27 cellular contexts compared by ENCODE assay signal in genomic region chr19:9947441-9947840, GRCh38.
"Had no signal": no experiment of that assay in that cellular context is flagged by ENCODE, and none has a peak within 500 bp of the region (broad histone marks: within the 10 kb centered on the region; RNA-seq: fewer than 3 reads in every experiment).

No MANE protein-coding gene starts in this region.

- H3K36me3 Mint-ChIP-seq: activated naive CD4-positive, alpha-beta T cell treated with anti-CD3 and anti-CD28 coated beads, Interleukin-2, amount 10 ng/mL, durations not matched to agents 7 days and 5 days; activated naive CD8-positive, alpha-beta T cell treated with anti-CD3 and anti-CD28 coated beads, Interleukin-2, amount 10 ng/mL, durations not matched to agents 7 days and 5 days; stimulated activated naive B cell treated with anti-CD40 and anti-IgM and Interleukin-4, amounts not matched to agents 10 μg/mL and 1 μg/mL and 100 μg/mL, for 72 hours had no signal

- H3K36me3 ChIP-seq: breast epithelium, gastroesophageal sphincter, transverse colon, WERI-Rb-1 had no signal

- H3K9me3 Mint-ChIP-seq: activated naive CD8-positive, alpha-beta T cell treated with anti-CD3 and anti-CD28 coated beads, Interleukin-2, amount 10 ng/mL, durations not matched to agents 7 days and 5 days had no signal

- H3K4me3 ChIP-seq: breast epithelium, gastroesophageal sphincter, lung, mucosa of descending colon, psoas muscle, testis, transverse colon had no signal

- H3K4me1 Mint-ChIP-seq: activated naive CD4-positive, alpha-beta T cell treated with anti-CD3 and anti-CD28 coated beads, Interleukin-2, amount 10 ng/mL, durations not matched to agents 7 days and 5 days had no signal

- H3K27ac ChIP-seq: gastroesophageal sphincter, parathyroid adenoma, psoas muscle, testis, transverse colon, WERI-Rb-1 had no signal

- H3K4me3 Mint-ChIP-seq: activated naive CD4-positive, alpha-beta T cell treated with anti-CD3 and anti-CD28 coated beads, Interleukin-2, amount 10 ng/mL, durations not matched to agents 7 days and 5 days; activated naive CD8-positive, alpha-beta T cell treated with anti-CD3 and anti-CD28 coated beads, Interleukin-2, amount 10 ng/mL, durations not matched to agents 7 days and 5 days; central memory CD8-positive, alpha-beta T cell; stimulated activated naive B cell treated with anti-CD40 and anti-IgM and Interleukin-4, amounts not matched to agents 10 μg/mL and 1 μg/mL and 100 μg/mL, for 72 hours had no signal

- H3K9me3 ChIP-seq: breast epithelium, mucosa of descending colon, testis, transverse colon had no signal

- H3K9ac ChIP-seq: parathyroid adenoma had no signal

- ATAC-seq: activated CD4-positive, CD25-positive, alpha-beta regulatory T cell treated with anti-CD3 and anti-CD28 coated beads, Interleukin-2, amount 50 U/mL, for 24 hours; gastroesophageal sphincter; left colon; mucosa of descending colon; stimulated activated naive B cell treated with anti-CD40 and anti-IgM and Interleukin-4, amounts not matched to agents 10 μg/mL and 1 μg/mL and 100 μg/mL, for 72 hours had no signal

- H3K4me1 ChIP-seq: breast epithelium, parathyroid adenoma, psoas muscle had no signal

- H3K27ac Mint-ChIP-seq: activated naive CD4-positive, alpha-beta T cell treated with anti-CD3 and anti-CD28 coated beads, Interleukin-2, amount 10 ng/mL, durations not matched to agents 7 days and 5 days; activated naive CD8-positive, alpha-beta T cell treated with anti-CD3 and anti-CD28 coated beads, Interleukin-2, amount 10 ng/mL, durations not matched to agents 7 days and 5 days; naive B cell; stimulated activated naive B cell treated with anti-CD40 and anti-IgM and Interleukin-4, amounts not matched to agents 10 μg/mL and 1 μg/mL and 100 μg/mL, for 72 hours had no signal

- DNase-seq: activated CD4-positive, alpha-beta T cell treated with anti-CD3 and anti-CD28 coated beads for 48 hours; activated CD4-positive, alpha-beta T cell treated with anti-CD3 and anti-CD28 coated beads, Interleukin-2, amount 50 U/mL, for 48 hours; activated CD8-positive, alpha-beta memory T cell treated with anti-CD3 and anti-CD28 coated beads for 24 hours; activated effector memory CD4-positive, alpha-beta T cell treated with Interleukin-2 at 50 U/mL for 16 hours; activated naive CD4-positive, alpha-beta T cell treated with anti-CD3 and anti-CD28 coated beads, Interleukin-2, amount 10 ng/mL, durations not matched to agents 7 days and 5 days; activated naive CD8-positive, alpha-beta T cell treated with anti-CD3 and anti-CD28 coated beads, Interleukin-2, amount 10 ng/mL, durations not matched to agents 7 days and 5 days; amniotic stem cell; effector CD8-positive, alpha-beta T cell; hippocampal formation; left colon; mesendoderm; mucosa of descending colon; naive B cell; nucleus accumbens; stimulated activated CD4-positive, alpha-beta T cell treated with anti-CD3 and anti-CD28 coated beads, Interleukin-15, amount 100 ng/mL, for 24 hours; stimulated activated CD4-positive, alpha-beta T cell treated with anti-CD3 and anti-CD28 coated beads, Interleukin-2, amount 100 ng/mL, for 24 hours; stimulated activated naive B cell treated with anti-CD40 and anti-IgM and Interleukin-4, amounts not matched to agents 10 μg/mL and 1 μg/mL and 100 μg/mL, for 72 hours; testis; transverse colon; WERI-Rb-1 had no signal

- H3K27me3 ChIP-seq: breast epithelium, testis, transverse colon had no signal
